ENCODE assay signal across 1 cellular context in the genomic region with DNA sequence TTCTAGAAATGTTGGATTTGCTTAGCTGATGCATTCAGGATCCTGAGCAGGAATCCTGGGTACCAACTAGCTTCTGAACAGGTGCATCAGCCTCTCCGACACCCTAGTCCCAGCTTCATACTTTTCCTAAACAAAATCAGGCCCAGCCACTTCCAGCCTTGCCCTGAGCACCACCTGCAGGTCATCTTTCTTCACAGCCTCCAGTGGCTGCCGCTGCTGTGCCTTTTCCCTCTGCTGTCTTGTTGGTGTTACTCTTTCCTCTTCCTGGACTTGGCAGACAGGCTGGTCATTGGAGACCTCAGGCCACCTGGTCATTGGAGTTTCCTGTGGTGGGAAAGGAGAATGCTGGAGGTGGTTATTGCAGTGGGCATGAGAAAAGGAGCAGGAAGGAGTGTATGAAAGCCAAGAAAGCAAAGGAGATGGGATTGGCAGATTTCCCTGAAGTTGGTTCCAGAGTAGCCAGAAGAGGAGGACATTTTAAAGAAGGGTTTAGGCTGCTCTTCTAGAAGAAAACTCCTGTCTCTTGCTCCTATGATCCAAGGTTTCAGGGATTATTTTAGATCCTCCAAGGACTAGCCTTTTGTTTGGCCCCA.
A peak's percentile ranks its signal among the peaks of the same experiment; 100 is the strongest.
TF ChIP-seq lines count a peak whose summit lies in the region.

No MANE protein-coding gene starts in this region.

TF ChIP-seq in HepG2, 621 proteins besides CTCF, POLR2A, EP300 and RAD21 (continued from another document and continues in another):
- TF ChIP-seq, protein P1, sequence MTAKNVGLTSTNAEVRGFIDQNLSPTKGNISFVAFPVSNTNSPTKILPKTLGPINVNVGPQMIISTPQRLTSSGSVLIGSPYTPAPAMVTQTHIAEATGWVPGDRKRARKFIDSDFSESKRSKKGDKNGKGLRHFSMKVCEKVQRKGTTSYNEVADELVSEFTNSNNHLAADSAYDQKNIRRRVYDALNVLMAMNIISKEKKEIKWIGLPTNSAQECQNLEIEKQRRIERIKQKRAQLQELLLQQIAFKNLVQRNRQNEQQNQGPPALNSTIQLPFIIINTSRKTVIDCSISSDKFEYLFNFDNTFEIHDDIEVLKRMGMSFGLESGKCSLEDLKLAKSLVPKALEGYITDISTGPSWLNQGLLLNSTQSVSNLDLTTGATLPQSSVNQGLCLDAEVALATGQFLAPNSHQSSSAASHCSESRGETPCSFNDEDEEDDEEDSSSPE (CRISPR knock-in tag; IDR thresholded peaks at IDR 0.05), result no peak
- TF ChIP-seq ZNF292 (CRISPR knock-in tag; IDR thresholded peaks at IDR 0.05; ENCODE audit: borderline replicate concordance, low read depth) (no peak), CBX5 (CRISPR knock-in tag; IDR thresholded peaks at IDR 0.05; ENCODE audit: borderline replicate concordance) (0 out of 2 replicates have a peak, but pooled peaks have one; percentile 40), TP53 (CRISPR knock-in tag; conservative IDR thresholded peaks at IDR 0.05) (no peak), ZNF234 (CRISPR knock-in tag; conservative IDR thresholded peaks at IDR 0.05) (no peak), ZNF24 (IDR thresholded peaks at IDR 0.05) (no peak), ZNF431 (CRISPR knock-in tag; IDR thresholded peaks at IDR 0.05; ENCODE audit: borderline replicate concordance, low read depth) (no peak), PPARG (CRISPR knock-in tag; conservative IDR thresholded peaks at IDR 0.05) (no peak), SMC3 (IDR thresholded peaks at IDR 0.05; ENCODE audit: low read length) (peak; percentile 66), KLF16 (CRISPR knock-in tag; IDR thresholded peaks at IDR 0.05) (no peak), WIZ (CRISPR knock-in tag; IDR thresholded peaks at IDR 0.05) (no peak), CEBPB (IDR thresholded peaks at IDR 0.05; ENCODE audit: borderline replicate concordance, low read depth, low read length) (no peak), ZNF296 (CRISPR knock-in tag; conservative IDR thresholded peaks at IDR 0.05) (no peak), STAG1 (CRISPR knock-in tag; IDR thresholded peaks at IDR 0.05) (peak; percentile 81), GTF3A (CRISPR knock-in tag; conservative IDR thresholded peaks at IDR 0.05) (no peak), TBX3 (IDR thresholded peaks at IDR 0.05; ENCODE audit: borderline replicate concordance) (no peak), GFI1 (CRISPR knock-in tag; IDR thresholded peaks at IDR 0.05; ENCODE audit: borderline replicate concordance) (peak; percentile 32; the same call in 1 of the 2 replicates), ZNF317 (CRISPR knock-in tag; IDR thresholded peaks at IDR 0.05) (no peak), ZNF543 (CRISPR knock-in tag; IDR thresholded peaks at IDR 0.05) (no peak), MED1 (CRISPR knock-in tag; IDR thresholded peaks at IDR 0.05) (no peak), HNRNPUL1 (IDR thresholded peaks at IDR 0.05; ENCODE audit: low read depth, low read length) (no peak), ZNF564 (CRISPR knock-in tag; IDR thresholded peaks at IDR 0.05) (no peak), GZF1 (CRISPR knock-in tag; IDR thresholded peaks at IDR 0.05) (no peak), ZIK1 (CRISPR knock-in tag; IDR thresholded peaks at IDR 0.05; ENCODE audit: borderline replicate concordance, low read depth) (no peak)
- TF ChIP-seq, protein P2, sequence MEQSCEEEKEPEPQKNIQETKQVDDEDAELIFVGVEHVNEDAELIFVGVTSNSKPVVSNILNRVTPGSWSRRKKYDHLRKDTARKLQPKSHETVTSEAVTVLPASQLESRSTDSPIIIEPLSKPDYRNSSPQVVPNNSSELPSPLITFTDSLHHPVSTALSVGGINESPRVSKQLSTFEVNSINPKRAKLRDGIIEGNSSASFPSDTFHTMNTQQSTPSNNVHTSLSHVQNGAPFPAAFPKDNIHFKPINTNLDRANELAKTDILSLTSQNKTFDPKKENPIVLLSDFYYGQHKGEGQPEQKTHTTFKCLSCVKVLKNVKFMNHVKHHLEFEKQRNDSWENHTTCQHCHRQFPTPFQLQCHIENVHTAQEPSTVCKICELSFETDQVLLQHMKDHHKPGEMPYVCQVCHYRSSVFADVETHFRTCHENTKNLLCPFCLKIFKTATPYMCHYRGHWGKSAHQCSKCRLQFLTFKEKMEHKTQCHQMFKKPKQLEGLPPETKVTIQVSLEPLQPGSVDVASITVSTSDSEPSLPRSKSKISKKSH (CRISPR knock-in tag; IDR thresholded peaks at IDR 0.05; ENCODE audit: borderline replicate concordance), result no peak
- TF ChIP-seq, protein P3, sequence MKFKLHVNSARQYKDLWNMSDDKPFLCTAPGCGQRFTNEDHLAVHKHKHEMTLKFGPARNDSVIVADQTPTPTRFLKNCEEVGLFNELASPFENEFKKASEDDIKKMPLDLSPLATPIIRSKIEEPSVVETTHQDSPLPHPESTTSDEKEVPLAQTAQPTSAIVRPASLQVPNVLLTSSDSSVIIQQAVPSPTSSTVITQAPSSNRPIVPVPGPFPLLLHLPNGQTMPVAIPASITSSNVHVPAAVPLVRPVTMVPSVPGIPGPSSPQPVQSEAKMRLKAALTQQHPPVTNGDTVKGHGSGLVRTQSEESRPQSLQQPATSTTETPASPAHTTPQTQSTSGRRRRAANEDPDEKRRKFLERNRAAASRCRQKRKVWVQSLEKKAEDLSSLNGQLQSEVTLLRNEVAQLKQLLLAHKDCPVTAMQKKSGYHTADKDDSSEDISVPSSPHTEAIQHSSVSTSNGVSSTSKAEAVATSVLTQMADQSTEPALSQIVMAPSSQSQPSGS (CRISPR knock-in tag; IDR thresholded peaks at IDR 0.05), result no peak
- TF ChIP-seq, protein P4, sequence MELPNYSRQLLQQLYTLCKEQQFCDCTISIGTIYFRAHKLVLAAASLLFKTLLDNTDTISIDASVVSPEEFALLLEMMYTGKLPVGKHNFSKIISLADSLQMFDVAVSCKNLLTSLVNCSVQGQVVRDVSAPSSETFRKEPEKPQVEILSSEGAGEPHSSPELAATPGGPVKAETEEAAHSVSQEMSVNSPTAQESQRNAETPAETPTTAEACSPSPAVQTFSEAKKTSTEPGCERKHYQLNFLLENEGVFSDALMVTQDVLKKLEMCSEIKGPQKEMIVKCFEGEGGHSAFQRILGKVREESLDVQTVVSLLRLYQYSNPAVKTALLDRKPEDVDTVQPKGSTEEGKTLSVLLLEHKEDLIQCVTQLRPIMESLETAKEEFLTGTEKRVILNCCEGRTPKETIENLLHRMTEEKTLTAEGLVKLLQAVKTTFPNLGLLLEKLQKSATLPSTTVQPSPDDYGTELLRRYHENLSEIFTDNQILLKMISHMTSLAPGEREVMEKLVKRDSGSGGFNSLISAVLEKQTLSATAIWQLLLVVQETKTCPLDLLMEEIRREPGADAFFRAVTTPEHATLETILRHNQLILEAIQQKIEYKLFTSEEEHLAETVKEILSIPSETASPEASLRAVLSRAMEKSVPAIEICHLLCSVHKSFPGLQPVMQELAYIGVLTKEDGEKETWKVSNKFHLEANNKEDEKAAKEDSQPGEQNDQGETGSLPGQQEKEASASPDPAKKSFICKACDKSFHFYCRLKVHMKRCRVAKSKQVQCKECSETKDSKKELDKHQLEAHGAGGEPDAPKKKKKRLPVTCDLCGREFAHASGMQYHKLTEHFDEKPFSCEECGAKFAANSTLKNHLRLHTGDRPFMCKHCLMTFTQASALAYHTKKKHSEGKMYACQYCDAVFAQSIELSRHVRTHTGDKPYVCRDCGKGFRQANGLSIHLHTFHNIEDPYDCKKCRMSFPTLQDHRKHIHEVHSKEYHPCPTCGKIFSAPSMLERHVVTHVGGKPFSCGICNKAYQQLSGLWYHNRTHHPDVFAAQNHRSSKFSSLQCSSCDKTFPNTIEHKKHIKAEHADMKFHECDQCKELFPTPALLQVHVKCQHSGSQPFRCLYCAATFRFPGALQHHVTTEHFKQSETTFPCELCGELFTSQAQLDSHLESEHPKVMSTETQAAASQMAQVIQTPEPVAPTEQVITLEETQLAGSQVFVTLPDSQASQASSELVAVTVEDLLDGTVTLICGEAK (IDR thresholded peaks at IDR 0.05), result no peak
- TF ChIP-seq, protein P4 (CRISPR knock-in tag; IDR thresholded peaks at IDR 0.05), result no peak
- TF ChIP-seq, protein P5, sequence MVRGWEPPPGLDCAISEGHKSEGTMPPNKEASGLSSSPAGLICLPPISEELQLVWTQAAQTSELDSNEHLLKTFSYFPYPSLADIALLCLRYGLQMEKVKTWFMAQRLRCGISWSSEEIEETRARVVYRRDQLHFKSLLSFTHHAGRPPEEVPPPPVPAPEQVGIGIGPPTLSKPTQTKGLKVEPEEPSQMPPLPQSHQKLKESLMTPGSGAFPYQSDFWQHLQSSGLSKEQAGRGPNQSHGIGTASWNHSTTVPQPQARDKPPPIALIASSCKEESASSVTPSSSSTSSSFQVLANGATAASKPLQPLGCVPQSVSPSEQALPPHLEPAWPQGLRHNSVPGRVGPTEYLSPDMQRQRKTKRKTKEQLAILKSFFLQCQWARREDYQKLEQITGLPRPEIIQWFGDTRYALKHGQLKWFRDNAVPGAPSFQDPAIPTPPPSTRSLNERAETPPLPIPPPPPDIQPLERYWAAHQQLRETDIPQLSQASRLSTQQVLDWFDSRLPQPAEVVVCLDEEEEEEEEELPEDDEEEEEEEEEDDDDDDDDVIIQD (CRISPR knock-in tag; IDR thresholded peaks at IDR 0.05; ENCODE audit: low read depth), result no peak
- TF ChIP-seq, protein P6, sequence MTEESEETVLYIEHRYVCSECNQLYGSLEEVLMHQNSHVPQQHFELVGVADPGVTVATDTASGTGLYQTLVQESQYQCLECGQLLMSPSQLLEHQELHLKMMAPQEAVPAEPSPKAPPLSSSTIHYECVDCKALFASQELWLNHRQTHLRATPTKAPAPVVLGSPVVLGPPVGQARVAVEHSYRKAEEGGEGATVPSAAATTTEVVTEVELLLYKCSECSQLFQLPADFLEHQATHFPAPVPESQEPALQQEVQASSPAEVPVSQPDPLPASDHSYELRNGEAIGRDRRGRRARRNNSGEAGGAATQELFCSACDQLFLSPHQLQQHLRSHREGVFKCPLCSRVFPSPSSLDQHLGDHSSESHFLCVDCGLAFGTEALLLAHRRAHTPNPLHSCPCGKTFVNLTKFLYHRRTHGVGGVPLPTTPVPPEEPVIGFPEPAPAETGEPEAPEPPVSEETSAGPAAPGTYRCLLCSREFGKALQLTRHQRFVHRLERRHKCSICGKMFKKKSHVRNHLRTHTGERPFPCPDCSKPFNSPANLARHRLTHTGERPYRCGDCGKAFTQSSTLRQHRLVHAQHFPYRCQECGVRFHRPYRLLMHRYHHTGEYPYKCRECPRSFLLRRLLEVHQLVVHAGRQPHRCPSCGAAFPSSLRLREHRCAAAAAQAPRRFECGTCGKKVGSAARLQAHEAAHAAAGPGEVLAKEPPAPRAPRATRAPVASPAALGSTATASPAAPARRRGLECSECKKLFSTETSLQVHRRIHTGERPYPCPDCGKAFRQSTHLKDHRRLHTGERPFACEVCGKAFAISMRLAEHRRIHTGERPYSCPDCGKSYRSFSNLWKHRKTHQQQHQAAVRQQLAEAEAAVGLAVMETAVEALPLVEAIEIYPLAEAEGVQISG (CRISPR knock-in tag; IDR thresholded peaks at IDR 0.05), result no peak
- TF ChIP-seq, protein P7, sequence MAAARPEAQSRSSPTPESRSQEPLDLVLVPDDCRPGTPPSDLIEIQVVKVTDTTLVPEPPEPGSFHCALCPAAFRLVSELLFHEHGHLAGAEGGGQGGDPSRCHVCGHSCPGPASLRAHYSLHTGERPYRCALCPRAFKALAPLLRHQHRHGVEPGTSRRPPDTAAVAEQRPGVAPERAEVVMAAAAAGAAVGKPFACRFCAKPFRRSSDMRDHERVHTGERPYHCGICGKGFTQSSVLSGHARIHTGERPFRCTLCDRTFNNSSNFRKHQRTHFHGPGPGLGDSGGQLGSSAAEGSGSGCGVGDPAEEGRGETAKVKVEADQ (CRISPR knock-in tag; IDR thresholded peaks at IDR 0.05; ENCODE audit: borderline replicate concordance), result no peak
- TF ChIP-seq, protein P8, sequence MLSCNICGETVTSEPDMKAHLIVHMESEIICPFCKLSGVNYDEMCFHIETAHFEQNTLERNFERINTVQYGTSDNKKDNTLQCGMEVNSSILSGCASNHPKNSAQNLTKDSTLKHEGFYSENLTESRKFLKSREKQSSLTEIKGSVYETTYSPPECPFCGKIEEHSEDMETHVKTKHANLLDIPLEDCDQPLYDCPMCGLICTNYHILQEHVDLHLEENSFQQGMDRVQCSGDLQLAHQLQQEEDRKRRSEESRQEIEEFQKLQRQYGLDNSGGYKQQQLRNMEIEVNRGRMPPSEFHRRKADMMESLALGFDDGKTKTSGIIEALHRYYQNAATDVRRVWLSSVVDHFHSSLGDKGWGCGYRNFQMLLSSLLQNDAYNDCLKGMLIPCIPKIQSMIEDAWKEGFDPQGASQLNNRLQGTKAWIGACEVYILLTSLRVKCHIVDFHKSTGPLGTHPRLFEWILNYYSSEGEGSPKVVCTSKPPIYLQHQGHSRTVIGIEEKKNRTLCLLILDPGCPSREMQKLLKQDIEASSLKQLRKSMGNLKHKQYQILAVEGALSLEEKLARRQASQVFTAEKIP (CRISPR knock-in tag; IDR thresholded peaks at IDR 0.05; ENCODE audit: borderline replicate concordance), result no peak
- TF ChIP-seq, protein P9, sequence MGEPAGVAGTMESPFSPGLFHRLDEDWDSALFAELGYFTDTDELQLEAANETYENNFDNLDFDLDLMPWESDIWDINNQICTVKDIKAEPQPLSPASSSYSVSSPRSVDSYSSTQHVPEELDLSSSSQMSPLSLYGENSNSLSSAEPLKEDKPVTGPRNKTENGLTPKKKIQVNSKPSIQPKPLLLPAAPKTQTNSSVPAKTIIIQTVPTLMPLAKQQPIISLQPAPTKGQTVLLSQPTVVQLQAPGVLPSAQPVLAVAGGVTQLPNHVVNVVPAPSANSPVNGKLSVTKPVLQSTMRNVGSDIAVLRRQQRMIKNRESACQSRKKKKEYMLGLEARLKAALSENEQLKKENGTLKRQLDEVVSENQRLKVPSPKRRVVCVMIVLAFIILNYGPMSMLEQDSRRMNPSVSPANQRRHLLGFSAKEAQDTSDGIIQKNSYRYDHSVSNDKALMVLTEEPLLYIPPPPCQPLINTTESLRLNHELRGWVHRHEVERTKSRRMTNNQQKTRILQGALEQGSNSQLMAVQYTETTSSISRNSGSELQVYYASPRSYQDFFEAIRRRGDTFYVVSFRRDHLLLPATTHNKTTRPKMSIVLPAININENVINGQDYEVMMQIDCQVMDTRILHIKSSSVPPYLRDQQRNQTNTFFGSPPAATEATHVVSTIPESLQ (CRISPR knock-in tag; conservative IDR thresholded peaks at IDR 0.05), result no peak
